9 cellular contexts compared by ENCODE assay signal in the genomic region with DNA sequence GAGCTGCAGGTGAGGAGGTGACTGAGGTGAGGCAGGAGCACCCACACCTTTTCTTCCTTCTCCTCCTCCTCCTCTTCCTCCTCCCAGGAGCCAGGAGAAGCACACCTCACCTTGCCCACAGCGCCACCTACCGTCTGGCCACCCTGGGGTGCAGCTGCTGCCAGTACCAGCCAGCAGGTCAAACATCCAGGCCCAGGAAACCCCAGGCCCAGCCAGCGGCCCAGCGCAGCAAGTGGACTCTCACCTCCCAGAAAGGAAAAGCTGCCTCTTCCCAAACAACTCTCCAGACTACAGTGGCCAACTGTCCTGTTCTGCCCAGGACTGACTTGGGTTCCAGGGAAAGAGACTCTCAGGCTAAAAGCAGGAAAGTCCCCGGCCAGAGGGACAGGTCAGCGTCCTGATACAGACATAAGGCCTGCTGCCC. TPM values are rescaled to one million over a fixed set of nuclear protein-coding genes. Genes with fewer than 3 reads are reported as not detected.
DNase-seq lines count a peak whose midpoint lies in the region; ATAC-seq, FAIRE-seq and TF ChIP-seq lines count a peak whose summit lies in the region.
"Had no signal": no experiment of that assay in that cellular context is flagged by ENCODE, and none has a peak within 500 bp of the region (broad histone marks: within the 10 kb centered on the region; RNA-seq: fewer than 3 reads in every experiment).

No MANE protein-coding gene starts in this region.

- H3K9me3 ChIP-seq in body of pancreas (no peaks in the 10 kb centered on the region), kidney (ENCODE audit: control insufficient read depth in 1 of 2, low read length in 2 of 2) (no peaks in the 10 kb centered on the region)

- H3K9me3 Mint-ChIP-seq in T-helper 2 cell treated with Interferon-gamma antibody and Interleukin-4, amounts not matched to agents 5 μg/mL and 100 μg/mL, for 36 hours: no peaks in the 10 kb centered on the region
- H3K9me3 Mint-ChIP-seq: stimulated activated naive CD8-positive, alpha-beta T cell treated with anti-CD3 and anti-CD28 coated beads, Interleukin-15, Interleukin-2, amounts not matched to agents 100 ng/mL and 50 ng/mL, for 24 hours had no signal

- peaks cover 46% of the 10 kb centered on the region for H3K4me1 ChIP-seq in body of pancreas
- H3K4me1 ChIP-seq in kidney (ENCODE audit: control insufficient read depth in 1 of 2, insufficient read depth in 1 of 2, low read depth in 1 of 2, low read length in 2 of 2): peaks cover 44 to 56% of the 10 kb centered on the region in 2 donors

- ATAC-seq in body of pancreas (peak; percentile 66), HG02870 (IDR thresholded peaks at IDR 0.05; ENCODE audit: unreplicated experiment) (no peak)

- no peak for FAIRE-seq in kidney (lab: Jason Lieb, UNC)

- TF ChIP-seq POLR2A in body of pancreas (IDR thresholded peaks at IDR 0.05): no peak

- H3K4me1 Mint-ChIP-seq in T-helper 2 cell treated with Interferon-gamma antibody and Interleukin-4, amounts not matched to agents 5 μg/mL and 100 μg/mL, for 36 hours (ENCODE audit: low read depth): no peaks in the 10 kb centered on the region

- 47 to 50% methylated on average over 6 of the region's 6 CpGs for whole genome bisulfite sequencing in body of pancreas, 2 donors

- no peaks in the 10 kb centered on the region for H3K27me3 ChIP-seq in body of pancreas

- H3K9ac ChIP-seq in kidney (ENCODE audit: low read length in 2 of 2): no peak overlapping the region

- H3K4me3 ChIP-seq in body of pancreas (no peak overlapping the region), kidney (ENCODE audit: low read length in 2 of 2) (no peak overlapping the region)

- peak; percentile 93 for TF ChIP-seq RAD21 in Ishikawa (IDR thresholded peaks at IDR 0.05; ENCODE audit: low read depth)

- DNase-seq in DMS153 treated with DMSO at 0.1 percent for 48 hours (lab: John Stamatoyannopoulos, UW; ENCODE audit: unreplicated experiment) (peak; percentile 10), body of pancreas (peak; percentile 85 to 90 (median 87)), kidney (peak; percentile 86), posterior vena cava (ENCODE audit: low spot score) (no peak)
- DNase-seq in T-helper 2 cell treated with Interferon-gamma antibody and Interleukin-4, amounts not matched to agents 5 μg/mL and 100 μg/mL, for 36 hours (ENCODE audit: low spot score): peak; percentile 20
- DNase-seq in stimulated activated CD4-positive, alpha-beta T cell treated with anti-CD3 and anti-CD28 coated beads, TNF-alpha, amount 100 ng/mL, for 24 hours (ENCODE audit: low read depth in 3 of 3): peak in 2 of 3 experiments; percentile 10 to 65

- H3K27me3 Mint-ChIP-seq in T-helper 2 cell treated with Interferon-gamma antibody and Interleukin-4, amounts not matched to agents 5 μg/mL and 100 μg/mL, for 36 hours (ENCODE audit: low read depth): no peaks in the 10 kb centered on the region
- H3K27me3 Mint-ChIP-seq: stimulated activated naive CD8-positive, alpha-beta T cell treated with anti-CD3 and anti-CD28 coated beads, Interleukin-15, Interleukin-2, amounts not matched to agents 100 ng/mL and 50 ng/mL, for 24 hours had no signal

- no peak overlapping the region for H3K27ac Mint-ChIP-seq in T-helper 2 cell treated with Interferon-gamma antibody and Interleukin-4, amounts not matched to agents 5 μg/mL and 100 μg/mL, for 36 hours
- H3K27ac Mint-ChIP-seq: stimulated activated naive CD8-positive, alpha-beta T cell treated with anti-CD3 and anti-CD28 coated beads, Interleukin-15, Interleukin-2, amounts not matched to agents 100 ng/mL and 50 ng/mL, for 24 hours had no signal

- intact Hi-C loops in body of pancreas (cut with DNase I): loop anchor here (2.0 kb wide), 1 partner anchor 70 kb away; no protein-coding TSS in a partner anchor
- intact Hi-C loops in kidney (cut with DNase I): no loop called here
- intact Hi-C loops in posterior vena cava (cut with DNase I): no loop called here

- no peak for TF ChIP-seq EP300 in Ishikawa (IDR thresholded peaks at IDR 0.05; ENCODE audit: borderline replicate concordance)

- H3K36me3 ChIP-seq in body of pancreas (replicated peaks in 1 of 2; ENCODE audit: insufficient read depth in 1 of 2, low read depth in 2 of 2) (no peaks in the 10 kb centered on the region), kidney (ENCODE audit: control insufficient read depth in 1 of 2, insufficient read depth in 2 of 2, low read length in 2 of 2) (no peaks in the 10 kb centered on the region)

- no peak overlapping the region for H3K4me3 Mint-ChIP-seq in T-helper 2 cell treated with Interferon-gamma antibody and Interleukin-4, amounts not matched to agents 5 μg/mL and 100 μg/mL, for 36 hours
- H3K4me3 Mint-ChIP-seq: stimulated activated naive CD8-positive, alpha-beta T cell treated with anti-CD3 and anti-CD28 coated beads, Interleukin-15, Interleukin-2, amounts not matched to agents 100 ng/mL and 50 ng/mL, for 24 hours had no signal

- H3K27ac ChIP-seq in body of pancreas: peak overlapping the region in 3 of 4 donors; percentile 13 to 60 (median 42)
- H3K27ac ChIP-seq in kidney (ENCODE audit: low read depth in 2 of 2, low read length in 2 of 2): peak overlapping the region; percentile 68 to 88

- no peaks in the 10 kb centered on the region for H3K36me3 Mint-ChIP-seq in T-helper 2 cell treated with Interferon-gamma antibody and Interleukin-4, amounts not matched to agents 5 μg/mL and 100 μg/mL, for 36 hours (ENCODE audit: low read depth)

- TF ChIP-seq CTCF in body of pancreas (IDR thresholded peaks at IDR 0.05) (peak; percentile 77 to 93 (median 88)), kidney (IDR thresholded peaks at IDR 0.05; ENCODE audit: borderline replicate concordance, extremely low read depth, insufficient read depth) (peak; percentile 78)

TF ChIP-seq in Ishikawa, 13 proteins besides CTCF, POLR2A, EP300 and RAD21:
- TF ChIP-seq NFIC (IDR thresholded peaks at IDR 0.05): no peak
- TF ChIP-seq TAF1 (IDR thresholded peaks at IDR 0.05; ENCODE audit: low read depth): no peak
- TF ChIP-seq, protein P1, sequence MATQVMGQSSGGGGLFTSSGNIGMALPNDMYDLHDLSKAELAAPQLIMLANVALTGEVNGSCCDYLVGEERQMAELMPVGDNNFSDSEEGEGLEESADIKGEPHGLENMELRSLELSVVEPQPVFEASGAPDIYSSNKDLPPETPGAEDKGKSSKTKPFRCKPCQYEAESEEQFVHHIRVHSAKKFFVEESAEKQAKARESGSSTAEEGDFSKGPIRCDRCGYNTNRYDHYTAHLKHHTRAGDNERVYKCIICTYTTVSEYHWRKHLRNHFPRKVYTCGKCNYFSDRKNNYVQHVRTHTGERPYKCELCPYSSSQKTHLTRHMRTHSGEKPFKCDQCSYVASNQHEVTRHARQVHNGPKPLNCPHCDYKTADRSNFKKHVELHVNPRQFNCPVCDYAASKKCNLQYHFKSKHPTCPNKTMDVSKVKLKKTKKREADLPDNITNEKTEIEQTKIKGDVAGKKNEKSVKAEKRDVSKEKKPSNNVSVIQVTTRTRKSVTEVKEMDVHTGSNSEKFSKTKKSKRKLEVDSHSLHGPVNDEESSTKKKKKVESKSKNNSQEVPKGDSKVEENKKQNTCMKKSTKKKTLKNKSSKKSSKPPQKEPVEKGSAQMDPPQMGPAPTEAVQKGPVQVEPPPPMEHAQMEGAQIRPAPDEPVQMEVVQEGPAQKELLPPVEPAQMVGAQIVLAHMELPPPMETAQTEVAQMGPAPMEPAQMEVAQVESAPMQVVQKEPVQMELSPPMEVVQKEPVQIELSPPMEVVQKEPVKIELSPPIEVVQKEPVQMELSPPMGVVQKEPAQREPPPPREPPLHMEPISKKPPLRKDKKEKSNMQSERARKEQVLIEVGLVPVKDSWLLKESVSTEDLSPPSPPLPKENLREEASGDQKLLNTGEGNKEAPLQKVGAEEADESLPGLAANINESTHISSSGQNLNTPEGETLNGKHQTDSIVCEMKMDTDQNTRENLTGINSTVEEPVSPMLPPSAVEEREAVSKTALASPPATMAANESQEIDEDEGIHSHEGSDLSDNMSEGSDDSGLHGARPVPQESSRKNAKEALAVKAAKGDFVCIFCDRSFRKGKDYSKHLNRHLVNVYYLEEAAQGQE (IDR thresholded peaks at IDR 0.05; ENCODE audit: low read depth): no peak
- TF ChIP-seq CEBPB (IDR thresholded peaks at IDR 0.05): no peak
- TF ChIP-seq, protein P2, sequence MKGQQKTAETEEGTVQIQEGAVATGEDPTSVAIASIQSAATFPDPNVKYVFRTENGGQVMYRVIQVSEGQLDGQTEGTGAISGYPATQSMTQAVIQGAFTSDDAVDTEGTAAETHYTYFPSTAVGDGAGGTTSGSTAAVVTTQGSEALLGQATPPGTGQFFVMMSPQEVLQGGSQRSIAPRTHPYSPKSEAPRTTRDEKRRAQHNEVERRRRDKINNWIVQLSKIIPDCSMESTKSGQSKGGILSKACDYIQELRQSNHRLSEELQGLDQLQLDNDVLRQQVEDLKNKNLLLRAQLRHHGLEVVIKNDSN (IDR thresholded peaks at IDR 0.05): no peak

RNA-seq across cellular contexts. Expression of a gene that starts 22.7 kb away (rescaled TPM):
- total RNA-seq in body of pancreas: 10 to 100 TPM; 23.4 to 27.8 TPM
- 36.8 TPM for total RNA-seq in kidney
- polyA plus RNA-seq in kidney (ENCODE audit: insufficient read depth, low read depth, low replicate concordance): 52.1 TPM
- total RNA-seq in posterior vena cava: 10 to 100 TPM; 25.6 to 26.0 TPM
